In genomic region chr6:7392402-7392801, GRCh38 we compare ENCODE assay signal across 17 cellular contexts. TPM values are rescaled to one million over a fixed set of nuclear protein-coding genes. Genes with fewer than 3 reads are reported as not detected.
DNase-seq lines count a peak whose midpoint lies in the region; ATAC-seq and TF ChIP-seq lines count a peak whose summit lies in the region.
"Had no signal": no experiment of that assay in that cellular context is flagged by ENCODE, and none has a peak within 500 bp of the region (broad histone marks: within the 10 kb centered on the region; RNA-seq: fewer than 3 reads in every experiment).

No MANE protein-coding gene starts in this region.

- no peak overlapping the region for H2AFZ ChIP-seq in osteoblast (ENCODE audit: low read length)

- H3K9me3 Mint-ChIP-seq in activated naive CD4-positive, alpha-beta T cell treated with anti-CD3 and anti-CD28 coated beads, Interleukin-2, amount 10 ng/mL, durations not matched to agents 7 days and 5 days = no peaks in the 10 kb centered on the region
- H3K9me3 Mint-ChIP-seq: naive B cell had no signal

- H3K9me3 ChIP-seq in skeletal muscle satellite cell (replicated peaks; ENCODE audit: low read length) (no peaks in the 10 kb centered on the region), osteoblast (ENCODE audit: low read depth, low read length) (no peaks in the 10 kb centered on the region)
- H3K9me3 ChIP-seq: Caco-2, gastroesophageal sphincter, lower lobe of right lung, uterus had no signal

- no peaks in the 10 kb centered on the region for H3K27me3 Mint-ChIP-seq in activated naive CD4-positive, alpha-beta T cell treated with anti-CD3 and anti-CD28 coated beads, Interleukin-2, amount 10 ng/mL, durations not matched to agents 7 days and 5 days
- H3K27me3 Mint-ChIP-seq: naive B cell had no signal

- peaks cover 39% of the 10 kb centered on the region for H3K79me2 ChIP-seq in osteoblast (ENCODE audit: insufficient read depth, low read length)

- peaks cover 15% of the 10 kb centered on the region for H3K4me1 ChIP-seq in skeletal muscle satellite cell (ENCODE audit: control insufficient read depth, insufficient read depth, low read length)
- H3K4me1 ChIP-seq in osteoblast (ENCODE audit: insufficient read depth, low read length) = peaks cover 24% of the 10 kb centered on the region

- H3K4me2 ChIP-seq in skeletal muscle satellite cell (ENCODE audit: low read length) = peak overlapping the region; percentile 20
- no peak overlapping the region for H3K4me2 ChIP-seq in osteoblast (ENCODE audit: insufficient read depth, low read length)

- H3K4me1 Mint-ChIP-seq in activated naive CD4-positive, alpha-beta T cell treated with anti-CD3 and anti-CD28 coated beads, Interleukin-2, amount 10 ng/mL, durations not matched to agents 7 days and 5 days = peaks cover 49% of the 10 kb centered on the region

- H3K27ac ChIP-seq in osteoblast (ENCODE audit: low read depth, low read length) = no peak overlapping the region
- H3K27ac ChIP-seq: gastroesophageal sphincter, lower lobe of right lung, uterus had no signal

- H3K36me3 ChIP-seq in skeletal muscle satellite cell (ENCODE audit: insufficient read depth, low read length) (peaks cover 18% of the 10 kb centered on the region), osteoblast (ENCODE audit: insufficient read depth, low read length) (peaks cover 26% of the 10 kb centered on the region)
- H3K36me3 ChIP-seq: uterus had no signal

- no peaks in the 10 kb centered on the region for H4K20me1 ChIP-seq in osteoblast (ENCODE audit: insufficient read depth, low read length)

- H3K36me3 Mint-ChIP-seq in activated naive CD4-positive, alpha-beta T cell treated with anti-CD3 and anti-CD28 coated beads, Interleukin-2, amount 10 ng/mL, durations not matched to agents 7 days and 5 days = peaks cover 29% of the 10 kb centered on the region

- H3K27me3 ChIP-seq in skeletal muscle satellite cell (ENCODE audit: control insufficient read depth, insufficient read depth, low read length) (no peaks in the 10 kb centered on the region), osteoblast (ENCODE audit: insufficient read depth, low read length) (no peaks in the 10 kb centered on the region)
- H3K27me3 ChIP-seq: gastroesophageal sphincter, uterus had no signal

- CTCF ChIA-PET in activated naive CD4-positive, alpha-beta T cell treated with anti-CD3 and anti-CD28 coated beads, Interleukin-2, amount 10 ng/mL, durations not matched to agents 7 days and 5 days (lab: Charles Lee) = interaction anchor here (1.1 kb wide), 1 partner anchor 116 kb away, joined by 3 read pairs; no protein-coding TSS in a partner anchor

- no peak overlapping the region for H3K9ac ChIP-seq in skeletal muscle satellite cell (ENCODE audit: low read depth, low read length)

- H3K4me3 ChIP-seq in NB4 (ENCODE audit: low read depth, low read length) = peak overlapping the region; percentile 82
- no peak overlapping the region for H3K4me3 ChIP-seq in choroid plexus epithelial cell (ENCODE audit: low read depth, low read length)
- H3K4me3 ChIP-seq in skeletal muscle satellite cell (ENCODE audit: low read length) = no peak overlapping the region
- no peak overlapping the region for H3K4me3 ChIP-seq in osteoblast (ENCODE audit: insufficient read depth, low read length)
- H3K4me3 ChIP-seq: gastroesophageal sphincter, lower lobe of right lung, uterus had no signal

- DNase-seq in activated naive CD4-positive, alpha-beta T cell treated with anti-CD3 and anti-CD28 coated beads, Interleukin-2, amount 10 ng/mL, durations not matched to agents 7 days and 5 days = no peak
- no peak for DNase-seq in activated naive CD4-positive, alpha-beta T cell (lab: John Stamatoyannopoulos, UW)
- DNase-seq in NB4 (ENCODE audit: low read depth) (peak; percentile 18), choroid plexus epithelial cell (ENCODE audit: low read depth) (peak; percentile 14), osteoblast (ENCODE audit: insufficient read length, low spot score, missing footprints) (no peak), hepatic stellate cell (ENCODE audit: low spot score) (no peak)
- DNase-seq: Caco-2; Kasumi-1; lower lobe of right lung; naive B cell; NCI-H2227 treated with DMSO at 0.1 percent for 48 hours; stimulated activated CD4-positive, alpha-beta T cell treated with anti-CD3 and anti-CD28 coated beads, Interleukin-15, amount 100 ng/mL, for 24 hours; uterus had no signal

- H3K27ac Mint-ChIP-seq in activated naive CD4-positive, alpha-beta T cell treated with anti-CD3 and anti-CD28 coated beads, Interleukin-2, amount 10 ng/mL, durations not matched to agents 7 days and 5 days = no peak overlapping the region

- ATAC-seq in HG02870 (IDR thresholded peaks at IDR 0.05; ENCODE audit: unreplicated experiment) = no peak
- ATAC-seq: gastroesophageal sphincter, lower lobe of right lung, Right ventricle myocardium inferior had no signal

- no peak for TF ChIP-seq POLR2A in NB4 (IDR thresholded peaks at IDR 0.05; ENCODE audit: extremely low read depth, insufficient read length)

- peak overlapping the region; percentile 28 for H3K4me3 Mint-ChIP-seq in activated naive CD4-positive, alpha-beta T cell treated with anti-CD3 and anti-CD28 coated beads, Interleukin-2, amount 10 ng/mL, durations not matched to agents 7 days and 5 days

- no peak for TF ChIP-seq CTCF in NB4 (IDR thresholded peaks at IDR 0.05; ENCODE audit: low read depth, low read length)
- TF ChIP-seq CTCF in choroid plexus epithelial cell (conservative IDR thresholded peaks at IDR 0.05; ENCODE audit: low read depth, low read length) = no peak
- TF ChIP-seq CTCF in osteoblast (IDR thresholded peaks at IDR 0.05; ENCODE audit: extremely low read depth, low read depth, low read length) = no peak

RNA-seq across cellular contexts. Expression of gene RIOK1, which starts 2.8 kb away (rescaled TPM):
- 16.5 and 19.0 TPM in 2 replicates for total RNA-seq in skeletal muscle satellite cell (2012; rRNA removed)
- 13.8 and 14.1 TPM in 2 replicates for total RNA-seq in osteoblast

RNA-seq across cellular contexts. Expression of gene CAGE1, which starts 2.9 kb away (rescaled TPM):
- total RNA-seq in skeletal muscle satellite cell (2012; rRNA removed) = not detected in 2 replicates
- under 0.01 TPM in 2 replicates for total RNA-seq in osteoblast
- total RNA-seq: gastroesophageal sphincter, lower lobe of right lung had no signal

Comparison
In these comparisons a context has a peak if more than half of its experiments do, and no peak if none do; other contexts are left out.
1. DNase-seq: peak in NB4 (single experiment) and choroid plexus epithelial cell (single experiment); none in activated naive CD4-positive, alpha-beta T cell treated with anti-CD3 and anti-CD28 coated beads, Interleukin-2, amount 10 ng/mL, durations not matched to agents 7 days and 5 days (single experiment), activated naive CD4-positive, alpha-beta T cell (0 of 4), osteoblast (single experiment) and hepatic stellate cell (single experiment).